Comparison of ENCODE assay signal across 8 cellular contexts in the genomic region with DNA sequence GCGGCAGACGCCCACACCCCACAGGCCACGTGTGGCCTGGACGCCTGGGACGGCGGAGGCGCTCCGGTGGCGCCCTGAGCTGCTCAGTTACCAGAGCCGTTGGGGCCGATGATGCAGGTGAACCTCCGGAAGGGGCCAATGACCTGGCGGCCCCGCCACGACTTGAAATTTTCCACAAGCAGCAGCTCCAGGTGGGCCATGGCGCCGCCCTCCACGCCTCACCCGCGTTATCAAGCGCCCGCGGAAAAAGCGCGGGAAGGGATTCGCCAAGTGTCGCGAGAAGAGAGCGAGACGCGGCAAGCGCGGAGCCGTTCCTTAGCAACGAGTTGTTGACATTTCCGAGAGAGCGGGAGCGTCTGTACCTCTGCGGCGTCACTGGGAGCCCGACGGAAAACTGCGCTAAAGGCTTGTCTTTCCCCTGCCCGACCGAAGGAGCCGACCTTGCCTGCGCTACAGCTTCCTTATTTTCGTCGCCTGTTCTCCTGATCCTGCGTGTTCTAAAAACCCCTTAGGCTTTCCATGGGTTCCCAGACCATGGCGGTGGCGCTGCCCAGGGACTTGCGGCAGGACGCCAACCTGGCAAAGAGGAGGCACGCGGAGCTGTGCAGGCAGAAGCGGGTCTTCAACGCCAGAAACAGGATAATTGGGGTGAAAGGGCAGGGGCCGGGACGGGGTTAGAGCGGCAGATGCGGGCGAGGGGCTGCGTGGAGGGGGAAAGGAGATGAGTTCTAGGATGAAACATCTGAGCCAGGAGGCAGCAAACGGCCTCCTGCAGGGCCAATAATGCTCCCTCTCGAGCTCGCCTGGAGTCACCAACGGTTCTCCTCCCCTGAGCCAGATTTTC. TPM values are rescaled to one million over a fixed set of nuclear protein-coding genes. Genes with fewer than 3 reads are reported as not detected.
DNase-seq lines count a peak whose midpoint lies in the region; ATAC-seq and TF ChIP-seq lines count a peak whose summit lies in the region.

A gene with protein sequence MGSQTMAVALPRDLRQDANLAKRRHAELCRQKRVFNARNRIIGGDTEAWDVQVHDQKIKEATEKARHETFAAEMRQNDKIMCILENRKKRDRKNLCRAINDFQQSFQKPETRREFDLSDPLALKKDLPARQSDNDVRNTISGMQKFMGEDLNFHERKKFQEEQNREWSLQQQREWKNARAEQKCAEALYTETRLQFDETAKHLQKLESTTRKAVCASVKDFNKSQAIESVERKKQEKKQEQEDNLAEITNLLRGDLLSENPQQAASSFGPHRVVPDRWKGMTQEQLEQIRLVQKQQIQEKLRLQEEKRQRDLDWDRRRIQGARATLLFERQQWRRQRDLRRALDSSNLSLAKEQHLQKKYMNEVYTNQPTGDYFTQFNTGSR (plus strand): TSS at position 326 of the 844 bp plus-strand sequence. CDS start 194 bp downstream, at position 520.
A gene with protein sequence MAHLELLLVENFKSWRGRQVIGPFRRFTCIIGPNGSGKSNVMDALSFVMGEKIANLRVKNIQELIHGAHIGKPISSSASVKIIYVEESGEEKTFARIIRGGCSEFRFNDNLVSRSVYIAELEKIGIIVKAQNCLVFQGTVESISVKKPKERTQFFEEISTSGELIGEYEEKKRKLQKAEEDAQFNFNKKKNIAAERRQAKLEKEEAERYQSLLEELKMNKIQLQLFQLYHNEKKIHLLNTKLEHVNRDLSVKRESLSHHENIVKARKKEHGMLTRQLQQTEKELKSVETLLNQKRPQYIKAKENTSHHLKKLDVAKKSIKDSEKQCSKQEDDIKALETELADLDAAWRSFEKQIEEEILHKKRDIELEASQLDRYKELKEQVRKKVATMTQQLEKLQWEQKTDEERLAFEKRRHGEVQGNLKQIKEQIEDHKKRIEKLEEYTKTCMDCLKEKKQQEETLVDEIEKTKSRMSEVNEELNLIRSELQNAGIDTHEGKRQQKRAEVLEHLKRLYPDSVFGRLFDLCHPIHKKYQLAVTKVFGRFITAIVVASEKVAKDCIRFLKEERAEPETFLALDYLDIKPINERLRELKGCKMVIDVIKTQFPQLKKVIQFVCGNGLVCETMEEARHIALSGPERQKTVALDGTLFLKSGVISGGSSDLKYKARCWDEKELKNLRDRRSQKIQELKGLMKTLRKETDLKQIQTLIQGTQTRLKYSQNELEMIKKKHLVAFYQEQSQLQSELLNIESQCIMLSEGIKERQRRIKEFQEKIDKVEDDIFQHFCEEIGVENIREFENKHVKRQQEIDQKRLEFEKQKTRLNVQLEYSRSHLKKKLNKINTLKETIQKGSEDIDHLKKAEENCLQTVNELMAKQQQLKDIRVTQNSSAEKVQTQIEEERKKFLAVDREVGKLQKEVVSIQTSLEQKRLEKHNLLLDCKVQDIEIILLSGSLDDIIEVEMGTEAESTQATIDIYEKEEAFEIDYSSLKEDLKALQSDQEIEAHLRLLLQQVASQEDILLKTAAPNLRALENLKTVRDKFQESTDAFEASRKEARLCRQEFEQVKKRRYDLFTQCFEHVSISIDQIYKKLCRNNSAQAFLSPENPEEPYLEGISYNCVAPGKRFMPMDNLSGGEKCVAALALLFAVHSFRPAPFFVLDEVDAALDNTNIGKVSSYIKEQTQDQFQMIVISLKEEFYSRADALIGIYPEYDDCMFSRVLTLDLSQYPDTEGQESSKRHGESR (minus strand): TSS at position 232 of the 844 bp plus-strand sequence. CDS start 32 bp downstream, at position 200.

- peak within 1 kb of the TSS; percentile 69 for H3K4me3 Mint-ChIP-seq in endothelial cell (ENCODE audit: unreplicated experiment)

- no peaks in the 10 kb centered on the region for H3K27me3 Mint-ChIP-seq in endothelial cell (ENCODE audit: unreplicated experiment)

- H3K36me3 Mint-ChIP-seq in endothelial cell (ENCODE audit: low read depth, unreplicated experiment), result no peaks in the 10 kb centered on the region

- peak within 1 kb of the TSS; percentile 77 for H3K27ac Mint-ChIP-seq in endothelial cell (ENCODE audit: unreplicated experiment)

- H3K9me3 Mint-ChIP-seq in endothelial cell (ENCODE audit: unreplicated experiment), result no peaks in the 10 kb centered on the region

- peak within 1 kb of the TSS; percentile 80 for H3K27ac ChIP-seq in 22Rv1

- no peak for ATAC-seq in GM18870 (IDR thresholded peaks at IDR 0.05; ENCODE audit: unreplicated experiment)

- TF ChIP-seq CTCF in 22Rv1 (IDR thresholded peaks at IDR 0.05) (no peak), GM20000 (IDR thresholded peaks at IDR 0.05; ENCODE audit: extremely low read depth, missing control alignments) (no peak), endothelial cell (IDR thresholded peaks at IDR 0.05; ENCODE audit: unreplicated experiment) (no peak)

- no peaks in the 10 kb centered on the region for H3K4me1 Mint-ChIP-seq in endothelial cell (ENCODE audit: unreplicated experiment)

- peak; percentile 96 for DNase-seq in GM20000 (ENCODE audit: low spot score)
- DNase-seq in NCI-H510A treated with DMSO at 0.1 percent for 48 hours (lab: John Stamatoyannopoulos, UW), result peak; percentile 82
- DNase-seq in activated CD8-positive, alpha-beta memory T cell treated with anti-CD3 and anti-CD28 coated beads, Interleukin-2, amount 50 U/mL, for 1 hour (ENCODE audit: extremely low read depth), result peak; percentile 51
- peak; percentile 81 for DNase-seq in endothelial cell (ENCODE audit: low spot score)
- peak; percentile 60 for DNase-seq in midbrain (lab: John Stamatoyannopoulos, UW)
- DNase-seq in stimulated activated CD8-positive, alpha-beta memory T cell treated with anti-CD3 and anti-CD28 coated beads, Interleukin-12 subunit alpha, Interleukin-12 subunit beta, amount 100 ng/mL, for 24 hours (ENCODE audit: extremely low read depth), result peak; percentile 63

RNA-seq across cellular contexts. Expression of the first gene that starts in this region (rescaled TPM):
- total RNA-seq in endothelial cell (ENCODE audit: unreplicated experiment), result 0.54 TPM

RNA-seq across cellular contexts. Expression of the second gene that starts in this region (rescaled TPM):
- total RNA-seq in endothelial cell (ENCODE audit: unreplicated experiment), result not detected

Comparison
In these comparisons a context has a peak if more than half of its experiments do, and no peak if none do; other contexts are left out.
1. Peak in DNase-seq in endothelial cell; RNA of the genes that start here not detected or under 1 TPM.